In the genomic region with DNA sequence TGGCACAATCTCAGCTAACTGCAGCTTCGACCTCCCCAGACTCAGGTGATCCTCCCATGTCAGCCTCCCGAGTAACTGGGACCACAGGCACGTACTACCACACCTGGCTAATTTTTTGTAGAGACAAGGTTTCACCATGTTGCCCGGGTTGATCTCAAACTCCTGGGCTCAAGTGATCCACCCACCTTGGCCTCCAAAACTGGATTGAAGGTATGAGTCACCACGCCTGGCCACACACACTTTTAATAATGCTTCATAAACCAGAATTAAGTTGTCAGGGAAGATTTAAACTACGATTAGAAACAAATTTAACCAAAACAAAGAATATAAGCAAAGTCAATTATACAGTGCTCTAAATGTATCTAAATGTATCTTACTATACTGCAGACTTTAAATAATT, we compare ENCODE assay signal across 18 cellular contexts.
DNase-seq lines count a peak whose midpoint lies in the region; TF ChIP-seq lines count a peak whose summit lies in the region.
"Had no signal": no experiment of that assay in that cellular context is flagged by ENCODE, and none has a peak within 500 bp of the region (broad histone marks: within the 10 kb centered on the region; RNA-seq: fewer than 3 reads in every experiment).

No MANE protein-coding gene starts in this region.

- peak; percentile 7 for DNase-seq in Daoy (ENCODE audit: low read depth)
- DNase-seq in HFFc6 = no peak
- DNase-seq in amniotic epithelial cell (ENCODE audit: low read depth) = peak; percentile 21
- peak; percentile 30 for DNase-seq in fibroblast of mammary gland (ENCODE audit: low read depth)
- DNase-seq in GM10248 (ENCODE audit: extremely low spot score) = no peak
- DNase-seq in NK-92 treated with Interleukin-12 subunit alpha and Interleukin-12 subunit beta, amount 100 ng/mL, for 24 hours (lab: John Stamatoyannopoulos, UW) = no peak
- DNase-seq in T-helper 2 cell treated with Interferon-gamma antibody and Interleukin-4, amounts not matched to agents 5 μg/mL and 100 μg/mL, for 36 hours (ENCODE audit: low spot score) = no peak
- DNase-seq in NCI-H524 (lab: John Stamatoyannopoulos, UW) = no peak
- DNase-seq: ACHN, Calu3, GDM1, KBM-7, MM.1S, NCI-H2029 treated with DMSO at 0.1 percent for 48 hours, NCI-H69, Peyer's patch, SHP77 treated with DMSO at 0.1 percent for 48 hours, SW 1271 had no signal

- peaks cover 2% of the 10 kb centered on the region; the same call in 1 of the 2 replicates for H3K27me3 Mint-ChIP-seq in HFFc6 (ENCODE audit: insufficient read depth)
- H3K27me3 Mint-ChIP-seq in T-helper 2 cell treated with Interferon-gamma antibody and Interleukin-4, amounts not matched to agents 5 μg/mL and 100 μg/mL, for 36 hours (ENCODE audit: low read depth) = no peaks in the 10 kb centered on the region

- H3K4me1 Mint-ChIP-seq in HFFc6 (ENCODE audit: low read depth) = peaks cover 21% of the 10 kb centered on the region
- H3K4me1 Mint-ChIP-seq in T-helper 2 cell treated with Interferon-gamma antibody and Interleukin-4, amounts not matched to agents 5 μg/mL and 100 μg/mL, for 36 hours (ENCODE audit: low read depth) = no peaks in the 10 kb centered on the region

- H3K4me3 ChIP-seq in fibroblast of mammary gland (ENCODE audit: control insufficient read depth, low read depth, low read length) = no peak overlapping the region
- H3K4me3 ChIP-seq: Peyer's patch had no signal

- no peak overlapping the region for H3K4me3 Mint-ChIP-seq in HFFc6
- no peak overlapping the region for H3K4me3 Mint-ChIP-seq in T-helper 2 cell treated with Interferon-gamma antibody and Interleukin-4, amounts not matched to agents 5 μg/mL and 100 μg/mL, for 36 hours

- H3K9me3 Mint-ChIP-seq in HFFc6 = no peaks in the 10 kb centered on the region
- H3K9me3 Mint-ChIP-seq in T-helper 2 cell treated with Interferon-gamma antibody and Interleukin-4, amounts not matched to agents 5 μg/mL and 100 μg/mL, for 36 hours = no peaks in the 10 kb centered on the region

- H3K36me3 Mint-ChIP-seq in HFFc6 (ENCODE audit: low read depth) = peaks cover 54% of the 10 kb centered on the region
- H3K36me3 Mint-ChIP-seq in T-helper 2 cell treated with Interferon-gamma antibody and Interleukin-4, amounts not matched to agents 5 μg/mL and 100 μg/mL, for 36 hours (ENCODE audit: low read depth) = peaks cover 15% of the 10 kb centered on the region

- H3K27ac Mint-ChIP-seq in HFFc6 = peak overlapping the region; percentile 43; the same call in 1 of the 2 replicates
- H3K27ac Mint-ChIP-seq in T-helper 2 cell treated with Interferon-gamma antibody and Interleukin-4, amounts not matched to agents 5 μg/mL and 100 μg/mL, for 36 hours = no peak overlapping the region

- CTCF ChIA-PET in GM10248 (lab: Yijun Ruan, JAX) = no interaction called here

- POLR2A ChIA-PET in GM10248 (lab: Yijun Ruan, JAX) = no interaction called here

- no peak for TF ChIP-seq CTCF in HFFc6 (IDR thresholded peaks at IDR 0.05)
- TF ChIP-seq CTCF in fibroblast of mammary gland (conservative IDR thresholded peaks at IDR 0.05; ENCODE audit: control insufficient read depth, insufficient read depth, low read depth, low read length) = no peak
- TF ChIP-seq CTCF in GM10248 (IDR thresholded peaks at IDR 0.05; ENCODE audit: control extremely low read depth, extremely low read depth, low read depth, missing control alignments) = no peak

Comparison
In these comparisons a context has a peak if more than half of its experiments do, and no peak if none do; other contexts are left out.
1. DNase-seq: peak in Daoy (single experiment), amniotic epithelial cell (single experiment) and fibroblast of mammary gland (single experiment); none in HFFc6 (single experiment), GM10248 (single experiment), NK-92 treated with Interleukin-12 subunit alpha and Interleukin-12 subunit beta, amount 100 ng/mL, for 24 hours (single experiment), T-helper 2 cell treated with Interferon-gamma antibody and Interleukin-4, amounts not matched to agents 5 μg/mL and 100 μg/mL, for 36 hours (single experiment) and NCI-H524 (0 of 2).